ENCODE assay signal across 8 cellular contexts in the genomic region with DNA sequence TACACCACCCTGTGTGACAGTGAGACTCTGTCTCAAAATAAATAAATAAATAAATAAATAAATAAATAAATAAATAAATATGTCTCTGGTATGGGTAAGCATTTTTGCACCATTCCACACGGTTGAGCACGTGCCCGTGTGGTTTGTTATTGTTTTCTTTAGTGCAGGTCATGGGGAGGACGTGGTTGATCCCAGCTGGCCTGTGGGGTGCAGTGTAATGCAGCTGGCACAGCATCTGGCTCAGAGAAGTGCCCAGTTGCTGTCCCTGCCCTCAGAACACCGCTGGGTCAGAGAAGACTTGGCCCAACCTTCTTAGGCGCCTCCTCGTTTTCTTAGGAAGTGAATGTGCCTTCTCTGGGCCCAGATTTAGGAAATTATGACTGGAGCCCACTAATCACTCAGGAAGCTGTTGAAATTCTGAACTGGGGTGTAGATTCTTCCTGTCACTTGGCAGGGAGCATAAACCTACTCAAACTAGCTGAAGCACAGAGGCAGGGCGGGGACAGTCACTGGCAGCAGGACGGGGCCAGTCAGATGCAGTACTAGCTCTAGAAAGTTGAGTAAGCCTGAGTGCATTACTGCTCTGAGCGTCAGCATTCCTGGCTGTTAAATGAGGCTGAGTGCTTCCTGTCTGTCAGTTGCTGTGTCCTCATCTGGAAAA.
DNase-seq lines count a peak whose midpoint lies in the region; ATAC-seq and TF ChIP-seq lines count a peak whose summit lies in the region.

No MANE protein-coding gene starts in this region.

- H3K4me3 Mint-ChIP-seq in glutamatergic neuron (ENCODE audit: unreplicated experiment) (no peak overlapping the region), mesothelial cell of epicardium (no peak overlapping the region)

- H3K4me1 ChIP-seq in esophagus squamous epithelium, result peaks cover 23 to 40% (median 25%) of the 10 kb centered on the region in 3 donors

- H3K27ac Mint-ChIP-seq in glutamatergic neuron (ENCODE audit: unreplicated experiment) (no peak overlapping the region), mesothelial cell of epicardium (no peak overlapping the region)

- H3K9me3 ChIP-seq in esophagus squamous epithelium, result no peaks in the 10 kb centered on the region

- DNase-seq in AML-193 (lab: John Stamatoyannopoulos, UW) (peak; percentile 70 to 71), NOMO-1 (lab: John Stamatoyannopoulos, UW; ENCODE audit: unreplicated experiment in 2 of 2) (peak; percentile 75 to 76), esophagus squamous epithelium (lab: John Stamatoyannopoulos, UW) (peak; percentile 14), omental fat pad (ENCODE audit: low spot score) (peak; percentile 36), glutamatergic neuron (no peak), mesothelial cell of epicardium (ENCODE audit: low spot score in 2 of 2, unreplicated experiment in 2 of 2) (no peak)
- DNase-seq in activated CD4-positive, alpha-beta T cell treated with anti-CD3 and anti-CD28 coated beads, Interleukin-2, amount 50 U/mL, for 1 hour, result no peak

- H3K36me3 ChIP-seq in esophagus squamous epithelium, result peaks cover 0 to 15% (median 0%) of the 10 kb centered on the region in 3 donors

- TF ChIP-seq CTCF in esophagus squamous epithelium (IDR thresholded peaks at IDR 0.05), result no peak
- no peak for TF ChIP-seq CTCF in omental fat pad (IDR thresholded peaks at IDR 0.05)
- no peak for TF ChIP-seq CTCF in glutamatergic neuron (IDR thresholded peaks at IDR 0.05; ENCODE audit: partially characterized antibody, unreplicated experiment)
- no peak for TF ChIP-seq CTCF in mesothelial cell of epicardium (IDR thresholded peaks at IDR 0.05; ENCODE audit: unreplicated experiment)

- H3K36me3 Mint-ChIP-seq in glutamatergic neuron (ENCODE audit: unreplicated experiment) (no peaks in the 10 kb centered on the region), mesothelial cell of epicardium (no peaks in the 10 kb centered on the region)

- peaks cover 2% of the 10 kb centered on the region for H3K9me3 Mint-ChIP-seq in glutamatergic neuron (ENCODE audit: unreplicated experiment)
- no peaks in the 10 kb centered on the region for H3K9me3 Mint-ChIP-seq in mesothelial cell of epicardium

- no peaks in the 10 kb centered on the region for H3K27me3 ChIP-seq in esophagus squamous epithelium

- 9 to 11% methylated on average over 8 to 9 of the region's 10 CpGs for WGBS in esophagus squamous epithelium, 2 donors

- intact Hi-C loops in esophagus squamous epithelium (cut with DNase I), result no loop called here

- H3K4me1 Mint-ChIP-seq in glutamatergic neuron (ENCODE audit: low read depth, unreplicated experiment) (peaks cover 12% of the 10 kb centered on the region), mesothelial cell of epicardium (peaks cover 4% of the 10 kb centered on the region)

- no peak overlapping the region for H3K4me3 ChIP-seq in esophagus squamous epithelium

- H3K27me3 Mint-ChIP-seq in glutamatergic neuron (ENCODE audit: unreplicated experiment) (no peaks in the 10 kb centered on the region), mesothelial cell of epicardium (ENCODE audit: low read depth) (no peaks in the 10 kb centered on the region)

- H3K27ac ChIP-seq in esophagus squamous epithelium, result peak overlapping the region; percentile 79 to 92 (median 86)

- ATAC-seq in omental fat pad (ENCODE audit: low FRiP score) (peak; percentile 90), HG03025 (IDR thresholded peaks at IDR 0.05; ENCODE audit: low FRiP score, unreplicated experiment) (no peak)

- no peak for TF ChIP-seq POLR2A in esophagus squamous epithelium (IDR thresholded peaks at IDR 0.05)

Comparison
In these comparisons a context has a peak if more than half of its experiments do, and no peak if none do; other contexts are left out.
1. DNase-seq: peak in AML-193 (2 of 2), NOMO-1 (2 of 2), esophagus squamous epithelium (single experiment) and omental fat pad (single experiment); none in glutamatergic neuron (single experiment), activated CD4-positive, alpha-beta T cell treated with anti-CD3 and anti-CD28 coated beads, Interleukin-2, amount 50 U/mL, for 1 hour (single experiment) and mesothelial cell of epicardium (0 of 2).